Comparison of ENCODE assay signal across 9 cellular contexts in genomic region chrX:94058728-94059382, GRCh38.
DNase-seq lines count a peak whose midpoint lies in the region; ATAC-seq, FAIRE-seq and TF ChIP-seq lines count a peak whose summit lies in the region.
"Had no signal": no experiment of that assay in that cellular context is flagged by ENCODE, and none has a peak within 500 bp of the region (broad histone marks: within the 10 kb centered on the region; RNA-seq: fewer than 3 reads in every experiment).

No MANE protein-coding gene starts in this region.

- H3K4me3 ChIP-seq in heart right ventricle, result no peak overlapping the region
- H3K4me3 ChIP-seq in fibroblast of the aortic adventitia (ENCODE audit: low read depth, low read length), result no peak overlapping the region

- no peaks in the 10 kb centered on the region for H3K36me3 ChIP-seq in heart right ventricle

- H3K27ac ChIP-seq in heart right ventricle, result no peak overlapping the region

- peak; percentile 45 for FAIRE-seq in RCC 7860 (lab: Jason Lieb, UNC)
- no peak for FAIRE-seq in urothelium cell line (lab: Jason Lieb, UNC)
- FAIRE-seq: G401.6 had no signal

- H3K9me3 ChIP-seq in heart right ventricle, result no peaks in the 10 kb centered on the region

- peak in 6 of 9 donors; percentile 13 to 52 (median 32) for TF ChIP-seq CTCF in heart right ventricle (IDR thresholded peaks at IDR 0.05)
- peak; percentile 53 for TF ChIP-seq CTCF in fibroblast of the aortic adventitia (IDR thresholded peaks at IDR 0.05; ENCODE audit: insufficient read depth, low read length)

- intact Hi-C loops in heart right ventricle (cut with DNase I), result no loop called here
- intact Hi-C loops in left cardiac atrium (cut with DNase I), result no loop called here

- no peaks in the 10 kb centered on the region for H3K4me1 ChIP-seq in heart right ventricle

- DNase-seq in heart right ventricle (peak in 1 of 2 donors; percentile 3), left cardiac atrium (no peak), RCC 7860 (ENCODE audit: low spot score) (no peak), fibroblast of the aortic adventitia (ENCODE audit: low read depth) (peak; percentile 1), urothelium cell line (ENCODE audit: low spot score) (peak; percentile 14), NCI-H226 (no peak), NCI-H128 (lab: John Stamatoyannopoulos, UW; ENCODE audit: unreplicated experiment) (no peak)
- no peak for DNase-seq in activated effector memory CD4-positive, alpha-beta T cell treated with anti-CD3 and anti-CD28 coated beads, Interleukin-2, amount 50 U/mL, for 16 hours

- peaks cover 0 to 22% (median 0%) of the 10 kb centered on the region in 7 donors for H3K27me3 ChIP-seq in heart right ventricle

- WGBS in heart right ventricle, 2 donors, result 25 to 30% methylated on average over 9 of the region's 9 CpGs

- no peak for ATAC-seq in heart right ventricle
- no peak for ATAC-seq in left cardiac atrium

Comparison
In these comparisons a context has a peak if more than half of its experiments do, and no peak if none do; other contexts are left out.
1. DNase-seq: peak in fibroblast of the aortic adventitia (single experiment) and urothelium cell line (single experiment); none in left cardiac atrium (single experiment), RCC 7860 (single experiment), activated effector memory CD4-positive, alpha-beta T cell treated with anti-CD3 and anti-CD28 coated beads, Interleukin-2, amount 50 U/mL, for 16 hours (single experiment), NCI-H226 (single experiment) and NCI-H128 (single experiment).